28 cellular contexts compared by ENCODE assay signal in genomic region chr7:33388332-33388731, GRCh38.
"Had no signal": no experiment of that assay in that cellular context is flagged by ENCODE, and none has a peak within 500 bp of the region (broad histone marks: within the 10 kb centered on the region; RNA-seq: fewer than 3 reads in every experiment).

No MANE protein-coding gene starts in this region.

- H3K4me2 ChIP-seq: KMS-11 had no signal

- H3K27ac ChIP-seq: adrenal gland, KMS-11, RWPE1, SJCRH30 had no signal

- H3K9me3 ChIP-seq: adrenal gland, MG63, SJCRH30 had no signal

- H3K4me3 ChIP-seq: adrenal gland, MG63, SJCRH30 had no signal

- H3K36me3 ChIP-seq: adrenal gland, SJCRH30 had no signal

- H3K9ac ChIP-seq: KMS-11 had no signal

- H3K27me3 ChIP-seq: adrenal gland, MG63, SJCRH30 had no signal

- DNase-seq: activated CD4-positive, alpha-beta T cell treated with anti-CD3 and anti-CD28 coated beads for 4 hours; activated CD4-positive, alpha-beta T cell treated with anti-CD3 and anti-CD28 coated beads, Interleukin-2, amount 50 U/mL, for 4 hours; activated CD8-positive, alpha-beta memory T cell treated with anti-CD3 and anti-CD28 coated beads, Interleukin-2, amount 50 U/mL, for 48 hours; activated CD8-positive, alpha-beta T cell treated with anti-CD3 and anti-CD28 coated beads, Interleukin-2, amount 10 ng/mL, durations not matched to agents 7 days and 5 days; activated naive CD4-positive, alpha-beta T cell treated with anti-CD3 and anti-CD28 coated beads, Interleukin-2, amount 50 U/mL, for 16 hours; activated naive CD8-positive, alpha-beta T cell treated with anti-CD3 and anti-CD28 coated beads, Interleukin-2, amount 10 ng/mL, durations not matched to agents 7 days and 5 days; activated T-cell treated with anti-CD3 and anti-CD28 coated beads, Interleukin-2, amount 50 U/mL, for 1 hour; adrenal gland; anterior cingulate cortex; MG63; MV-4-11; NCI-H1092 treated with DMSO at 0.1 percent for 48 hours; NCI-H1417 treated with DMSO at 0.1 percent for 48 hours; NCI-H1694; NCI-H2029; NCI-H2107; NCI-H2171 treated with DMSO at 0.1 percent for 48 hours; NCI-H345; NCI-H510A treated with DMSO at 0.1 percent for 48 hours; NCI-H69; NK-92 treated with Interleukin-12 subunit alpha and Interleukin-12 subunit beta, amount 100 ng/mL, for 24 hours; OCI-M1; Right ventricle myocardium superior; SJCRH30 had no signal

- H3K4me1 ChIP-seq: adrenal gland, SJCRH30 had no signal

- ATAC-seq: activated CD4-positive, CD25-positive, alpha-beta regulatory T cell treated with anti-CD3 and anti-CD28 coated beads, Interleukin-2, amount 50 U/mL, for 24 hours; activated CD8-positive, alpha-beta T cell treated with anti-CD3 and anti-CD28 coated beads, Interleukin-2, amount 10 ng/mL, durations not matched to agents 7 days and 5 days; Panc1 had no signal
